Comparison of ENCODE assay signal across 8 cellular contexts in the genomic region with DNA sequence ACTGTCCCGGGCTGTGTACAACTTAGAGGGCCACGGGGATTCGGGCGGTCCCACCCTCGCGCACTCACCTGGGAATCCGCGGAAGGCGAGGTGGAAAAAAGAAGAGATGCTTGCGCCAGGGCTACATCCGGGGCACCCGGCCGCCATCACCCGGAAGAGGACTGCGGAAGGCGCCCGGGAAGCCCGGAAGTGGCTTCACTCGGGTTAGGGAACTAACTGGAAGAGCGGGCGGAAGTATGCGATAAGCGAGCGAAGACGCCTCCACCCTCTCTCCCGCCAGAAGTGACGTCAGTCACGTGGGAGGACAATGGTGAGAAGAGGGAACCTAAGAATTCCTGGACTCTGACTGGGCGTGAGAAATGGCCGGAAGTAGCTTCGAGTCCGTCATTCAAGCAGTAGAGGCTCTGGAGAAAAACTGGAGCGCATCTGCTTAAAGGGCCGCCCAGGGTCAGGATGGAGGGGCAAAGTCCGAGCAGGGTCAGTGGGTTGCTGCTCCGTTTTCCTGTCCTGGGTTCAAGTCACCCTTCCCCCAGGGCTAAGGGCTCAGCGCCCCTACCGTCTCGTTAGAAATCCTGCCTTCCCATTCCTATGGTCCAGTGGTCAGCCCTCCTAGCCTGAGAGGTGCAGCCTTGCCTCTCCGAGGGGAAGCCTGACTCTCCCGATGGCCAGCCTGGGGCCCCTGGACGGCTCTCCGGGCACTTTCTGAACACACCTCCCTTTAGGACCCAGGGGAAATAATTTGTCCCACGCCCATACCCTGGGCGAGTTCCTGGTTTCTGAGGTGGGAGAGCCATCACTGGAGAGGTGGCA. TPM values are rescaled to one million over a fixed set of nuclear protein-coding genes. Genes with fewer than 3 reads are reported as not detected.
DNase-seq lines count a peak whose midpoint lies in the region; ATAC-seq and TF ChIP-seq lines count a peak whose summit lies in the region.

CD2BP2 (minus strand) TSS at position 165 of the 810 bp plus-strand sequence. CDS start 627 bp downstream, outside the sequence.

- peak within 1 kb of the TSS; percentile 94 for H3K27ac ChIP-seq in epithelial cell of prostate

- peaks cover 41% of the 10 kb centered on the region for H3K4me1 ChIP-seq in mononuclear cell (ENCODE audit: insufficient read depth, low read length)

- H3K4me3 Mint-ChIP-seq in Calu3 (ENCODE audit: low read depth, unreplicated experiment), result peak within 1 kb of the TSS; percentile 90

- H3K9me3 Mint-ChIP-seq in Calu3 (ENCODE audit: low read depth, unreplicated experiment), result no peaks in the 10 kb centered on the region

- peaks cover 48% of the 10 kb centered on the region for H3K4me1 Mint-ChIP-seq in Calu3 (ENCODE audit: low read depth, unreplicated experiment)

- CTCF ChIA-PET in Calu3 (lab: Charles Lee), result interaction anchor here (0.6 to 1.1 kb wide), 3 partner anchors 15 to 263 kb away, joined by 3 to 4 read pairs (median 3); partner anchors contain the start of gene TBX6

- TF ChIP-seq CTCF in Calu3 (IDR thresholded peaks at IDR 0.05; ENCODE audit: unreplicated experiment), result no peak

- peak; percentile 95 for DNase-seq in Calu3
- peak; percentile 95 for DNase-seq in Jurkat, Clone E6-1 (ENCODE audit: low read depth, low spot score)
- DNase-seq in activated T-cell treated with anti-CD3 and anti-CD28 coated beads, Interleukin-2, amount 50 U/mL, for 1 hour, result peak; percentile 85
- DNase-seq in epithelial cell of prostate (ENCODE audit: low read depth, low spot score), result peak; percentile 99
- DNase-seq in stimulated activated CD8-positive, alpha-beta memory T cell treated with anti-CD3 and anti-CD28 coated beads, Interleukin-2, amount 100 ng/mL, for 48 hours (ENCODE audit: low read depth in 2 of 2), result peak; percentile 79 to 88

- H3K27me3 ChIP-seq in mononuclear cell (ENCODE audit: insufficient read depth, low read length), result no peaks in the 10 kb centered on the region

- ATAC-seq in GM21528 (IDR thresholded peaks at IDR 0.05; ENCODE audit: low FRiP score, unreplicated experiment), result peak; percentile 46

- peak within 1 kb of the TSS; percentile 99 for H3K27ac Mint-ChIP-seq in Calu3 (ENCODE audit: unreplicated experiment)

- peak within 1 kb of the TSS; percentile 94 for H3K4me3 ChIP-seq in Jurkat, Clone E6-1 (ENCODE audit: low read length)
- peak within 1 kb of the TSS; percentile 90 for H3K4me3 ChIP-seq in mononuclear cell (ENCODE audit: low read length)

- H3K9me3 ChIP-seq in mononuclear cell (ENCODE audit: low read depth, low read length), result no peaks in the 10 kb centered on the region

- H3K27me3 Mint-ChIP-seq in Calu3 (ENCODE audit: unreplicated experiment), result no peaks in the 10 kb centered on the region

- intact Hi-C loops in Calu3 (cut with micrococcal nuclease; ENCODE audit: unreplicated experiment), result loop anchor here (2.0 kb wide), 1 partner anchor 15 kb away; the partner anchor contains the start of gene TBC1D10B

- no TSS peak for BruUV-seq in Calu3 (replicated peaks; lab: Mats Ljungman, UMichigan)

- H3K36me3 Mint-ChIP-seq in Calu3 (ENCODE audit: insufficient read depth, unreplicated experiment), result peaks cover 81% of the 10 kb centered on the region

TF ChIP-seq in PFSK-1, 5 proteins besides CTCF, POLR2A, EP300 and RAD21:
- TF ChIP-seq POLR2AphosphoS5 (IDR thresholded peaks at IDR 0.05; ENCODE audit: low read depth, low read length), result peak; percentile 63
- TF ChIP-seq FOXP2 (optimal IDR thresholded peaks at IDR 0.05; ENCODE audit: borderline replicate concordance, extremely low read depth, extremely low read length, insufficient read depth), result no peak
- peak; percentile 92; the same call in 1 of the 2 replicates for TF ChIP-seq TAF1 (IDR thresholded peaks at IDR 0.05; ENCODE audit: borderline replicate concordance, insufficient read depth, low read length)
- TF ChIP-seq, protein P1, sequence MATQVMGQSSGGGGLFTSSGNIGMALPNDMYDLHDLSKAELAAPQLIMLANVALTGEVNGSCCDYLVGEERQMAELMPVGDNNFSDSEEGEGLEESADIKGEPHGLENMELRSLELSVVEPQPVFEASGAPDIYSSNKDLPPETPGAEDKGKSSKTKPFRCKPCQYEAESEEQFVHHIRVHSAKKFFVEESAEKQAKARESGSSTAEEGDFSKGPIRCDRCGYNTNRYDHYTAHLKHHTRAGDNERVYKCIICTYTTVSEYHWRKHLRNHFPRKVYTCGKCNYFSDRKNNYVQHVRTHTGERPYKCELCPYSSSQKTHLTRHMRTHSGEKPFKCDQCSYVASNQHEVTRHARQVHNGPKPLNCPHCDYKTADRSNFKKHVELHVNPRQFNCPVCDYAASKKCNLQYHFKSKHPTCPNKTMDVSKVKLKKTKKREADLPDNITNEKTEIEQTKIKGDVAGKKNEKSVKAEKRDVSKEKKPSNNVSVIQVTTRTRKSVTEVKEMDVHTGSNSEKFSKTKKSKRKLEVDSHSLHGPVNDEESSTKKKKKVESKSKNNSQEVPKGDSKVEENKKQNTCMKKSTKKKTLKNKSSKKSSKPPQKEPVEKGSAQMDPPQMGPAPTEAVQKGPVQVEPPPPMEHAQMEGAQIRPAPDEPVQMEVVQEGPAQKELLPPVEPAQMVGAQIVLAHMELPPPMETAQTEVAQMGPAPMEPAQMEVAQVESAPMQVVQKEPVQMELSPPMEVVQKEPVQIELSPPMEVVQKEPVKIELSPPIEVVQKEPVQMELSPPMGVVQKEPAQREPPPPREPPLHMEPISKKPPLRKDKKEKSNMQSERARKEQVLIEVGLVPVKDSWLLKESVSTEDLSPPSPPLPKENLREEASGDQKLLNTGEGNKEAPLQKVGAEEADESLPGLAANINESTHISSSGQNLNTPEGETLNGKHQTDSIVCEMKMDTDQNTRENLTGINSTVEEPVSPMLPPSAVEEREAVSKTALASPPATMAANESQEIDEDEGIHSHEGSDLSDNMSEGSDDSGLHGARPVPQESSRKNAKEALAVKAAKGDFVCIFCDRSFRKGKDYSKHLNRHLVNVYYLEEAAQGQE (IDR thresholded peaks at IDR 0.05; ENCODE audit: insufficient read depth in 1 of 2, low read depth in 2 of 2, low read length in 2 of 2), result peak in 1 of 2 experiments; percentile 47; a peak in 2 of 4 replicates
- peak; percentile 70; the same call in 1 of the 2 replicates for TF ChIP-seq SIN3A (IDR thresholded peaks at IDR 0.05; ENCODE audit: borderline replicate concordance, insufficient read depth, low read length)

RNA-seq across cellular contexts. Expression of gene CD2BP2, which starts in this region (rescaled TPM):
- 65.8 and 82.6 TPM in 2 replicates for total RNA-seq in Calu3 (2022)
- 51.6 TPM for polyA plus RNA-seq in Jurkat, Clone E6-1 (2012; ENCODE audit: insufficient read depth, insufficient read length)
- 23.8 TPM for polyA plus RNA-seq in PFSK-1 (2012; ENCODE audit: insufficient read length, low read depth)
- total RNA-seq in mononuclear cell, result 21.5 TPM

Comparison
In these comparisons a context has a peak if more than half of its experiments do, and no peak if none do; other contexts are left out.
1. Peak in every context shown above with its lines: DNase-seq, ATAC-seq, H3K4me3 ChIP-seq and H3K27ac ChIP-seq.